Comparison of ENCODE assay signal across 22 cellular contexts in the genomic region with DNA sequence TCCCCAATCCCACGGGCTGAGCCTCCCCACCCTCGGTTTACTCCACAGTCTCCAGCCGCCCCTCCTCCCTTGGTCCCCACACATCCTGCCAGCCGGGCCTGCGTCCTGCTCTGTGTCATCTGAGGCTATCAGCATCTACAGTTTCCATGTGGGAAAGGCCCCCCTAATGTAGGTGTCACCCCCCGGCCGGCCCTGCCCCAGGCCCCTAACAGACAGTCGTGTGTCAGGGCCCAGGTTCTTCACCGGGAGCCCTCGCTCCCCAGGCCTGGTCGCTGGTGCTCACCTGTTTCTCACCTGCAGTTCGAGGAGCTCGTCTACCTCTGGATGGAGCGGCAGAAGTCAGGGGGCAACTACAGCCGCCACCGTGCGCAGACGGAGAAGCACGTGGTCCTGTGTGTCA.
DNase-seq lines count a peak whose midpoint lies in the region; ATAC-seq, FAIRE-seq and TF ChIP-seq lines count a peak whose summit lies in the region.
"Had no signal": no experiment of that assay in that cellular context is flagged by ENCODE, and none has a peak within 500 bp of the region (broad histone marks: within the 10 kb centered on the region; RNA-seq: fewer than 3 reads in every experiment).

No MANE protein-coding gene starts in this region.

- H3K4me1 ChIP-seq in HepG2 (ENCODE audit: insufficient read depth, low read length) (no peaks in the 10 kb centered on the region), right lobe of liver (no peaks in the 10 kb centered on the region), neuronal stem cell (ENCODE audit: control insufficient read depth in 2 of 2, insufficient read depth in 1 of 2, low read depth in 1 of 2, low read length in 2 of 2) (no peaks in the 10 kb centered on the region)
- H3K4me1 ChIP-seq: A549; BLaER1 treated with 17β-estradiol and CSF1 and Interleukin-3, amounts not matched to agents 10 nM and 100 nM; Caco-2 had no signal

- no peak overlapping the region for H4K8ac ChIP-seq in neuronal stem cell (ENCODE audit: low read depth, low read length)

- BruUV-seq in HepG2 (replicated peaks; lab: Mats Ljungman, UMichigan): no TSS peak

- no peak overlapping the region for H2BK120ac ChIP-seq in neuronal stem cell (ENCODE audit: low read depth, low read length)

- no peaks in the 10 kb centered on the region for H4K20me1 ChIP-seq in HepG2 (ENCODE audit: insufficient read depth, low read length)

- intact Hi-C loops in HepG2 (cut with micrococcal nuclease; ENCODE audit: unreplicated experiment) (no loop called here), right lobe of liver (cut with DNase I) (no loop called here)

- H2AK5ac ChIP-seq in neuronal stem cell (ENCODE audit: low read depth, low read length): peak overlapping the region; percentile 8

- no peak overlapping the region for H2BK5ac ChIP-seq in neuronal stem cell (ENCODE audit: low read length)

- H3K14ac ChIP-seq in neuronal stem cell (ENCODE audit: low read length): peak overlapping the region; percentile 6

- H3K36me3 ChIP-seq in HepG2 (replicated peaks in 1 of 2; ENCODE audit: control insufficient read depth in 1 of 2, insufficient read depth in 2 of 2, low read length in 2 of 2) (no peaks in the 10 kb centered on the region), right lobe of liver (no peaks in the 10 kb centered on the region), neuronal stem cell (replicated peaks in 1 of 2; ENCODE audit: control insufficient read depth in 2 of 2, insufficient read depth in 2 of 2, low read length in 2 of 2) (no peaks in the 10 kb centered on the region)
- H3K36me3 ChIP-seq: BLaER1 treated with 17β-estradiol and CSF1 and Interleukin-3, amounts not matched to agents 10 nM and 100 nM had no signal

- TF ChIP-seq CTCF in HepG2 (CRISPR knock-in tag; IDR thresholded peaks at IDR 0.05): no peak
- TF ChIP-seq CTCF in right lobe of liver (IDR thresholded peaks at IDR 0.05): no peak
- no peak for TF ChIP-seq CTCF in GM13976 (IDR thresholded peaks at IDR 0.05; ENCODE audit: borderline replicate concordance, control extremely low read depth, extremely low read depth, insufficient read depth, missing control alignments)

- H4K91ac ChIP-seq in neuronal stem cell (ENCODE audit: low read depth, low read length, poor library complexity): no peak overlapping the region

- H2BK15ac ChIP-seq in neuronal stem cell (ENCODE audit: low read length): no peak overlapping the region

- DNase-seq in HepG2 (ENCODE audit: low spot score): no peak
- no peak for DNase-seq in right lobe of liver
- DNase-seq in GM13976 (ENCODE audit: low spot score): peak; percentile 65
- no peak for DNase-seq in neuronal stem cell (ENCODE audit: low spot score)
- no peak for DNase-seq in globus pallidus (ENCODE audit: low spot score)
- DNase-seq in HuH-7 (ENCODE audit: low spot score): no peak
- DNase-seq: AML-193; Caco-2; Calu3; CD4-positive, alpha-beta T cell; CD8-positive, alpha-beta T cell; DMS79 treated with DMSO at 0.1 percent for 48 hours; GF-D8 had no signal

- no peak for TF ChIP-seq RAD21 in HepG2 (CRISPR knock-in tag; IDR thresholded peaks at IDR 0.05)

- H3K9me3 ChIP-seq in HepG2 (ENCODE audit: low read length) (peaks cover 12% of the 10 kb centered on the region), right lobe of liver (no peaks in the 10 kb centered on the region), neuronal stem cell (replicated peaks in 1 of 2; ENCODE audit: control insufficient read depth in 2 of 2, insufficient read depth in 1 of 2, low read depth in 1 of 2, low read length in 2 of 2) (peaks cover 7 to 8% of the 10 kb centered on the region in 2 donors)

- no peak for FAIRE-seq in HepG2 (lab: Jason Lieb, UNC)
- FAIRE-seq: A549, D721Med, G401.6, GM12891, GM18507 had no signal

- H3K9ac ChIP-seq in HepG2 (ENCODE audit: insufficient read depth, low read depth, low read length) (no peak overlapping the region), neuronal stem cell (ENCODE audit: low read depth, low read length, poor library complexity) (no peak overlapping the region)
- H3K9ac ChIP-seq: BLaER1 treated with 17β-estradiol and CSF1 and Interleukin-3, amounts not matched to agents 10 nM and 100 nM had no signal

- no peak overlapping the region for H2BK12ac ChIP-seq in neuronal stem cell (ENCODE audit: low read length)

- peaks cover 6 to 41% of the 10 kb centered on the region in 2 experiments; a peak in 4 of 5 replicates for H3K27me3 ChIP-seq in HepG2 (ENCODE audit: control insufficient read depth in 1 of 2, insufficient read depth in 2 of 2, low read length in 2 of 2)
- no peaks in the 10 kb centered on the region for H3K27me3 ChIP-seq in right lobe of liver
- H3K27me3 ChIP-seq in neuronal stem cell (ENCODE audit: control insufficient read depth in 3 of 3, insufficient read depth in 3 of 3, low read depth in 1 of 3, low read length in 3 of 3): peaks cover 0 to 8% (median 0%) of the 10 kb centered on the region in 3 experiments
- H3K27me3 ChIP-seq: BLaER1 treated with 17β-estradiol and CSF1 and Interleukin-3, amounts not matched to agents 10 nM and 100 nM had no signal

- H3K4ac ChIP-seq in neuronal stem cell (ENCODE audit: low read length): no peak overlapping the region

- no peak overlapping the region for H3K27ac ChIP-seq in HepG2 (ENCODE audit: extremely low read length, insufficient read depth, low read length)
- H3K27ac ChIP-seq in right lobe of liver: no peak overlapping the region
- no peak overlapping the region for H3K27ac ChIP-seq in neuronal stem cell (replicated peaks; ENCODE audit: low read length)
- H3K27ac ChIP-seq: 22Rv1; A549; BLaER1 treated with 17β-estradiol and CSF1 and Interleukin-3, amounts not matched to agents 10 nM and 100 nM; C4-2B had no signal

- peak overlapping the region; percentile 67 for H3K23ac ChIP-seq in neuronal stem cell (ENCODE audit: low read depth, low read length, poor library complexity)

- POLR2A ChIA-PET in HepG2 (lab: Yijun Ruan, JAX): no interaction called here

- 21% methylated on average over 10 of the region's 19 CpGs for WGBS in HepG2 (ENCODE audit: low lambda C conversion rate)
- 75% methylated on average over 7 of the region's 19 CpGs for WGBS in right lobe of liver (ENCODE audit: insufficient coverage, low coverage, low lambda C conversion rate, missing lambda C conversion rate)
- WGBS in neuronal stem cell (ENCODE audit: extremely low coverage in 2 of 2, insufficient read length in 2 of 2, insufficient replicate concordance in 1 of 2), 2 donors: no CpG with 5 or more reads among the region's 19 CpGs

- H3K79me2 ChIP-seq in HepG2 (ENCODE audit: insufficient read depth, low read length): no peaks in the 10 kb centered on the region

- no peak for ATAC-seq in HepG2
- ATAC-seq in right lobe of liver: no peak
- ATAC-seq in HG02970 (IDR thresholded peaks at IDR 0.05; ENCODE audit: low FRiP score, unreplicated experiment): no peak
- ATAC-seq: A549; CD8-positive, alpha-beta T cell had no signal

- H3K79me1 ChIP-seq in neuronal stem cell (ENCODE audit: low read depth, low read length): peaks cover 9% of the 10 kb centered on the region

- no peak for TF ChIP-seq POLR2A in HepG2 (IDR thresholded peaks at IDR 0.05; ENCODE audit: insufficient read depth in 1 of 2, low read depth in 2 of 2, low read length in 2 of 2)
- no peak for TF ChIP-seq POLR2A in right lobe of liver (IDR thresholded peaks at IDR 0.05)

- no peak overlapping the region for H2AFZ ChIP-seq in HepG2 (ENCODE audit: low read length)
- no peak overlapping the region for H2AFZ ChIP-seq in neuronal stem cell (ENCODE audit: low read length)

- H3K4me2 ChIP-seq in HepG2 (ENCODE audit: low read depth, low read length): no peak overlapping the region
- H3K4me2 ChIP-seq in neuronal stem cell (ENCODE audit: insufficient read depth, low read length, poor library complexity, severe bottlenecking): no peak overlapping the region
- H3K4me2 ChIP-seq: A549; BLaER1 treated with 17β-estradiol and CSF1 and Interleukin-3, amounts not matched to agents 10 nM and 100 nM had no signal

- H3K4me3 ChIP-seq in HepG2 (replicated peaks in 1 of 3; ENCODE audit: insufficient read depth in 1 of 3, low read depth in 2 of 3, low read length in 3 of 3): no peak overlapping the region
- no peak overlapping the region for H3K4me3 ChIP-seq in right lobe of liver
- H3K4me3 ChIP-seq in neuronal stem cell (ENCODE audit: low read length in 2 of 2): no peak overlapping the region
- H3K4me3 ChIP-seq: A549; BLaER1 treated with 17β-estradiol and CSF1 and Interleukin-3, amounts not matched to agents 10 nM and 100 nM had no signal

- no peak for TF ChIP-seq EP300 in HepG2 (IDR thresholded peaks at IDR 0.05; ENCODE audit: low read depth in 2 of 2, low read length in 2 of 2)
- TF ChIP-seq EP300 in HepG2 (CRISPR knock-in tag; IDR thresholded peaks at IDR 0.05; ENCODE audit: borderline replicate concordance): no peak

- in situ Hi-C loops in HepG2 (cut with HindIII; ENCODE audit: extremely low pct_ligation_motif_present, low pct_unique_long_range_greater_than_20kb): no loop called here
- in situ Hi-C loops in GM13976 (cut with MboI; ENCODE audit: low sequenced_read_pairs, unreplicated experiment): no loop called here

- no peak overlapping the region for H3K18ac ChIP-seq in neuronal stem cell (ENCODE audit: low read length)

- CTCF ChIA-PET in HepG2 (lab: Yijun Ruan, JAX; ENCODE audit: low intra/inter-chr PET ratio, low total read pairs): no interaction called here
